In the genomic region with DNA sequence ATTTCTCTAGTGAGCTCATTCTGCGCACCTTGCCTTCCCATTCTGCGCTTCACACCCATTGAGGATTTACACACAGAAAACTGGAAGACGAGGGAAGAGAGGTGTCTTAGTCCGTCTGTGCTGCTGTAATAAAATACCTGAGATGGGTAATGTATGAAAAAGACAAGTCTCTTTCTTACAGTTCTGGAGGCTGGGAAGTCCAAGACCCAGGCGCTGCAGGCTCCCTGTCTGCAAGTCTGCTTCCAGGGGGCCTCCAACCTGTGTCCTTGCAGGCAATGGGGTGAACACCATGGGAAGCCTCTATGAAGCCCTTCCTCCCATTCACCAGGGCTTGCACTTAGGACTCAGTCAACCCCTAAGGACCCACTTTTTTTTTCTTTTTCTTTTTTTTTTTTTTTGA, we compare ENCODE assay signal across 15 cellular contexts.
DNase-seq lines count a peak whose midpoint lies in the region; ATAC-seq and TF ChIP-seq lines count a peak whose summit lies in the region.
"Had no signal": no experiment of that assay in that cellular context is flagged by ENCODE, and none has a peak within 500 bp of the region (broad histone marks: within the 10 kb centered on the region; RNA-seq: fewer than 3 reads in every experiment).

No MANE protein-coding gene starts in this region.

- intact Hi-C loops in activated CD4-positive, alpha-beta T cell treated with anti-CD3 and anti-CD28 coated beads, Interleukin-2, amount 10 ng/mL, durations not matched to agents 24 days and 14 days (cut with micrococcal nuclease): no loop called here
- intact Hi-C loops in ascending aorta (cut with DNase I): loop anchor here (5.0 kb wide), 1 partner anchor 154 kb away; no protein-coding TSS in a partner anchor

- H3K4me3 Mint-ChIP-seq in activated CD4-positive, alpha-beta T cell treated with anti-CD3 and anti-CD28 coated beads, Interleukin-2, amount 10 ng/mL, durations not matched to agents 24 days and 14 days: no peak overlapping the region
- H3K4me3 Mint-ChIP-seq: CD4-positive, CD25-positive, alpha-beta regulatory T cell; IgD-negative memory B cell had no signal

- no peak for DNase-seq in activated CD4-positive, alpha-beta T cell treated with anti-CD3 and anti-CD28 coated beads, Interleukin-2, amount 10 ng/mL, durations not matched to agents 24 days and 14 days
- no peak for DNase-seq in activated CD4-positive, alpha-beta T cell treated with anti-CD3 and anti-CD28 coated beads, Interleukin-2, amount 50 U/mL, for 48 hours
- DNase-seq in ascending aorta (ENCODE audit: low spot score in 2 of 2): no peak
- DNase-seq in AG08396 (ENCODE audit: low spot score): no peak
- no peak for DNase-seq in NCI-H1105 (lab: John Stamatoyannopoulos, UW)
- DNase-seq: AML-193; CD4-positive, CD25-positive, alpha-beta regulatory T cell; GF-D8; GM23248 had no signal

- peak overlapping the region in 4 of 5 donors; percentile 40 to 48 (median 46) for H3K9ac ChIP-seq in subcutaneous abdominal adipose tissue (ENCODE audit: low read length in 5 of 5)
- H3K9ac ChIP-seq: BLaER1, GM23248 had no signal

- no peak for TF ChIP-seq CTCF in ascending aorta (IDR thresholded peaks at IDR 0.05)

- H3K4me1 Mint-ChIP-seq in activated CD4-positive, alpha-beta T cell treated with anti-CD3 and anti-CD28 coated beads, Interleukin-2, amount 10 ng/mL, durations not matched to agents 24 days and 14 days: peaks cover 42% of the 10 kb centered on the region

- peaks cover 12 to 29% of the 10 kb centered on the region in 2 donors for H3K4me1 ChIP-seq in ascending aorta
- peaks cover 8 to 49% (median 37%) of the 10 kb centered on the region in 5 donors for H3K4me1 ChIP-seq in subcutaneous abdominal adipose tissue (ENCODE audit: control insufficient read depth in 5 of 5, insufficient read depth in 5 of 5, low read length in 5 of 5)
- H3K4me1 ChIP-seq: BLaER1 had no signal

- H3K9me3 ChIP-seq in ascending aorta (no peaks in the 10 kb centered on the region), subcutaneous abdominal adipose tissue (ENCODE audit: control insufficient read depth in 5 of 5, low read length in 5 of 5) (no peaks in the 10 kb centered on the region)

- H3K4me3 ChIP-seq in ascending aorta (no peak overlapping the region), subcutaneous abdominal adipose tissue (ENCODE audit: low read depth in 1 of 5, low read length in 5 of 5) (no peak overlapping the region)
- H3K4me3 ChIP-seq: BLaER1, GM23248 had no signal

- H3K9me3 Mint-ChIP-seq in activated CD4-positive, alpha-beta T cell treated with anti-CD3 and anti-CD28 coated beads, Interleukin-2, amount 10 ng/mL, durations not matched to agents 24 days and 14 days: peaks cover 10% of the 10 kb centered on the region
- H3K9me3 Mint-ChIP-seq: CD4-positive, CD25-positive, alpha-beta regulatory T cell had no signal

- no peaks in the 10 kb centered on the region for H3K27me3 ChIP-seq in ascending aorta
- no peaks in the 10 kb centered on the region for H3K27me3 ChIP-seq in subcutaneous abdominal adipose tissue (ENCODE audit: control insufficient read depth in 5 of 5, insufficient read depth in 4 of 5, low read length in 5 of 5)
- H3K27me3 ChIP-seq: BLaER1 had no signal

- peaks cover 37% of the 10 kb centered on the region for H3K36me3 Mint-ChIP-seq in activated CD4-positive, alpha-beta T cell treated with anti-CD3 and anti-CD28 coated beads, Interleukin-2, amount 10 ng/mL, durations not matched to agents 24 days and 14 days (ENCODE audit: low read depth)

- peak overlapping the region; percentile 25 for H3K27ac Mint-ChIP-seq in activated CD4-positive, alpha-beta T cell treated with anti-CD3 and anti-CD28 coated beads, Interleukin-2, amount 10 ng/mL, durations not matched to agents 24 days and 14 days
- H3K27ac Mint-ChIP-seq: CD4-positive, CD25-positive, alpha-beta regulatory T cell; IgD-negative memory B cell had no signal

- H3K27ac ChIP-seq in ascending aorta (peak overlapping the region; percentile 66 to 86), subcutaneous abdominal adipose tissue (ENCODE audit: low read depth, low read length) (peak overlapping the region; percentile 78)
- H3K27ac ChIP-seq: 22Rv1, BLaER1, GM23248 had no signal

- no peak for ATAC-seq in HG03520 (IDR thresholded peaks at IDR 0.05; ENCODE audit: unreplicated experiment)
- ATAC-seq: HCT116 had no signal

- H3K36me3 ChIP-seq in ascending aorta: no peaks in the 10 kb centered on the region
- H3K36me3 ChIP-seq in subcutaneous abdominal adipose tissue (ENCODE audit: control insufficient read depth in 5 of 5, insufficient read depth in 5 of 5, low read length in 5 of 5): no peaks in the 10 kb centered on the region

- peaks cover 2% of the 10 kb centered on the region for H3K27me3 Mint-ChIP-seq in activated CD4-positive, alpha-beta T cell treated with anti-CD3 and anti-CD28 coated beads, Interleukin-2, amount 10 ng/mL, durations not matched to agents 24 days and 14 days
